9 cellular contexts compared by ENCODE assay signal in the genomic region with DNA sequence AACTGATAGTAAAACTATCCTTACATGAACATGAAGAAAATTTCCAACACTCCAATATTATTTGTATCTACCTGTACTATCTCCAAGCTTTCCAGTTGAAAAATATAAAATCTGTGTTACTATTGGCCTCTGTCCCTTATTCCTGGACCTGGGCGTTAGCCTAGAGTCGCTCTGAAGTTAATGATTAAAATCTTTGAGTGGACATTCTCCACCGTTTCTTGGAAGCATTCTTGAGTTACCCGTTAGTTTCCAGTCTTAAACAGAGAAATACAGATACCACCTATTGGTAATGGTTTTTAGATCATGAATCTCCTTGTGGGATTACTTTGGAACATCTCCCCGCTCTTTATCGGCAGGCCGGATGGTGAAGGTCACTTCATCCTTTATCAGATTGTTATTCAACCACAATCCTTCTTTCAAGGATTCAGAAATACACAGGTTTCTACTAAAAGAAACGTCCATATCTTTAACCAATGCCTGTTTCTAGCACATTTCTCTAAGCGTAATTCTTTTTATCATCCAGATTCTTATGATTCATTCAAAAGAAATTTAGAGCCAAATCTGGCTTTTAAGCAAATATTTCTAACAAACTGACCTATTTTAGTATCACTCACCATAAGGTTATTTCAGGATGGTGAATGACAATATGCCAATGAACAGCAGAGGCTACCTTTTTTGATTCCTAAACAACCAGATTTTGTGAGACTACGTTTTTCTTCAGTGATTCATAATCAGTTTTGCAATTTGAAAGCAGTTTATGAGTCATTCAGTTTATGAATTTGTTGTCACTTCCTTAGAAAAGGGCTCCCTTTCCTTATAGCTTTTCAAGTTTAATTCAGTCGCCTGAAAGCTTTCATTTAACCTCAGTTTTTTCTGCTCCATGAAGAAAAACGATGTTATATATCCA.
DNase-seq lines count a peak whose midpoint lies in the region; ATAC-seq and TF ChIP-seq lines count a peak whose summit lies in the region.
"Had no signal": no experiment of that assay in that cellular context is flagged by ENCODE, and none has a peak within 500 bp of the region (broad histone marks: within the 10 kb centered on the region; RNA-seq: fewer than 3 reads in every experiment).

No MANE protein-coding gene starts in this region.

- H4K20me1 ChIP-seq in SK-N-SH (ENCODE audit: insufficient read depth), result no peaks in the 10 kb centered on the region

- H3K4me1 ChIP-seq in SK-N-SH (ENCODE audit: control insufficient read depth in 1 of 2, insufficient read depth in 2 of 2, low read depth in 1 of 2, low read length in 1 of 2) (peaks cover 0 to 28% of the 10 kb centered on the region in 2 experiments; a peak in 2 of 4 replicates), foreskin keratinocyte (peaks cover 39% of the 10 kb centered on the region), spleen (peaks cover 0 to 29% (median 15%) of the 10 kb centered on the region in 6 donors)

- TF ChIP-seq CTCF in SK-N-SH (IDR thresholded peaks at IDR 0.05) (no peak), foreskin keratinocyte (conservative IDR thresholded peaks at IDR 0.05) (no peak), spleen (IDR thresholded peaks at IDR 0.05 in 8 of 11, conservative IDR thresholded peaks at IDR 0.05 in 3 of 11) (no peak)

- H3K36me3 ChIP-seq in SK-N-SH (replicated peaks in 1 of 2; ENCODE audit: control insufficient read depth in 1 of 2, insufficient read depth in 2 of 2, low read length in 1 of 2), result no peaks in the 10 kb centered on the region
- H3K36me3 ChIP-seq in spleen, result no peaks in the 10 kb centered on the region

- H3K4me2 ChIP-seq in SK-N-SH, result peak overlapping the region; percentile 46; the same call in 1 of the 2 replicates

- no peaks in the 10 kb centered on the region for H3K9me2 ChIP-seq in SK-N-SH

- no peaks in the 10 kb centered on the region for H3K27me3 ChIP-seq in SK-N-SH (ENCODE audit: insufficient read depth)
- H3K27me3 ChIP-seq in foreskin keratinocyte, result no peaks in the 10 kb centered on the region
- H3K27me3 ChIP-seq in spleen (replicated peaks in 1 of 7), result peaks cover 0 to 4% (median 0%) of the 10 kb centered on the region in 7 donors

- 21% methylated on average over 12 of the region's 12 CpGs for WGBS in SK-N-SH (ENCODE audit: low lambda C conversion rate)
- 67 to 80% (median 70%) methylated on average over 12 of the region's 12 CpGs for WGBS in spleen, 5 donors

- peaks cover 37% of the 10 kb centered on the region for H3F3A ChIP-seq in SK-N-SH (replicated peaks; ENCODE audit: insufficient read depth)

- H3K9ac ChIP-seq in SK-N-SH, result peak overlapping the region; percentile 43; the same call in 1 of the 2 replicates

- TF ChIP-seq RAD21 in SK-N-SH (IDR thresholded peaks at IDR 0.05; ENCODE audit: low read length), result no peak

- CTCF ChIA-PET in SK-N-SH (lab: Yijun Ruan, JAX), result no interaction called here

- DNase-seq in DMS 273 (lab: John Stamatoyannopoulos, UW; ENCODE audit: unreplicated experiment) (peak; percentile 5), DMS 273 treated with DMSO at 0.1 percent for 48 hours (lab: John Stamatoyannopoulos, UW) (no peak), SK-N-SH (no peak), foreskin keratinocyte (peak; percentile 94 to 97), spleen (no peak), NAMALWA (ENCODE audit: low spot score) (no peak)
- no peak for DNase-seq in activated CD4-positive, alpha-beta T cell treated with anti-CD3 and anti-CD28 coated beads for 4 hours
- DNase-seq: T-helper 9 cell had no signal

- TF ChIP-seq EP300 in SK-N-SH (IDR thresholded peaks at IDR 0.05; ENCODE audit: borderline replicate concordance in 1 of 2, low read depth in 1 of 2, low read length in 1 of 2), result peak in 1 of 2 experiments; percentile 56; a peak in 2 of 4 replicates

- peak; percentile 33 for ATAC-seq in foreskin keratinocyte
- no peak for ATAC-seq in HG02759 (IDR thresholded peaks at IDR 0.05; ENCODE audit: unreplicated experiment)

- no peak for TF ChIP-seq POLR2A in spleen (IDR thresholded peaks at IDR 0.05)

- H3K9me3 ChIP-seq in SK-N-SH (no peaks in the 10 kb centered on the region), spleen (no peaks in the 10 kb centered on the region)

- peak overlapping the region; percentile 2; the same call in 1 of the 2 replicates for H2AFZ ChIP-seq in SK-N-SH (ENCODE audit: low read depth)

- H3K27ac ChIP-seq in SK-N-SH (ENCODE audit: low read depth in 2 of 2, low read length in 1 of 2) (peak overlapping the region; percentile 79 to 94), foreskin keratinocyte (peak overlapping the region; percentile 67), spleen (peak overlapping the region in 6 of 8 donors; percentile 9 to 69 (median 53))

- no peaks in the 10 kb centered on the region for H3K79me2 ChIP-seq in SK-N-SH (ENCODE audit: insufficient read depth)

- H3K4me3 ChIP-seq in SK-N-SH (ENCODE audit: low read depth in 2 of 2, low read length in 1 of 2) (no peak overlapping the region), spleen (no peak overlapping the region)

- POLR2A ChIA-PET in SK-N-SH (lab: Yijun Ruan, JAX), result no interaction called here

- intact Hi-C loops in spleen (cut with DNase I; ENCODE audit: low total_unique reads), result no loop called here

TF ChIP-seq in SK-N-SH, 30 proteins besides CTCF, POLR2A, EP300 and RAD21 (continues in another document):
- TF ChIP-seq MXI1 (IDR thresholded peaks at IDR 0.05; ENCODE audit: low read depth, low read length) (no peak), RXRA (IDR thresholded peaks at IDR 0.05; ENCODE audit: borderline replicate concordance, low read depth) (peak; percentile 71), YY1 (IDR thresholded peaks at IDR 0.05; ENCODE audit: low read depth) (no peak), TAF1 (IDR thresholded peaks at IDR 0.05; ENCODE audit: borderline replicate concordance, low read depth, low read length) (no peak), FOXJ3 (CRISPR knock-in tag; IDR thresholded peaks at IDR 0.05) (no peak), RFX5 (IDR thresholded peaks at IDR 0.05; ENCODE audit: low read length) (no peak), GABPA (IDR thresholded peaks at IDR 0.05; ENCODE audit: low read depth) (no peak), JUND (IDR thresholded peaks at IDR 0.05) (peak; percentile 54), GATA2 (CRISPR knock-in tag; IDR thresholded peaks at IDR 0.05) (no peak), FOXM1 (IDR thresholded peaks at IDR 0.05; ENCODE audit: low read depth) (no peak), SMC3 (IDR thresholded peaks at IDR 0.05; ENCODE audit: low read depth, low read length) (no peak), MEF2A (IDR thresholded peaks at IDR 0.05; ENCODE audit: borderline replicate concordance, low read depth) (peak; percentile 85), ELF1 (IDR thresholded peaks at IDR 0.05) (no peak), SIN3A (IDR thresholded peaks at IDR 0.05; ENCODE audit: borderline replicate concordance, low read depth, low read length) (no peak), POLR2AphosphoS5 (IDR thresholded peaks at IDR 0.05; ENCODE audit: low read depth, low read length) (no peak; the same call in 1 of the 2 replicates), EZH2phosphoT487 (IDR thresholded peaks at IDR 0.05; ENCODE audit: borderline replicate concordance, low read depth) (no peak), RCOR1 (IDR thresholded peaks at IDR 0.05; ENCODE audit: low read length) (no peak), CHD2 (IDR thresholded peaks at IDR 0.05; ENCODE audit: low read length, partially characterized antibody) (no peak), FOSL2 (IDR thresholded peaks at IDR 0.05; ENCODE audit: borderline replicate concordance, low read depth) (peak; percentile 74; the same call in 1 of the 2 replicates), TCF12 (IDR thresholded peaks at IDR 0.05) (peak; percentile 65)
- TF ChIP-seq, protein P1, sequence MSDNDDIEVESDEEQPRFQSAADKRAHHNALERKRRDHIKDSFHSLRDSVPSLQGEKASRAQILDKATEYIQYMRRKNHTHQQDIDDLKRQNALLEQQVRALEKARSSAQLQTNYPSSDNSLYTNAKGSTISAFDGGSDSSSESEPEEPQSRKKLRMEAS (IDR thresholded peaks at IDR 0.05; ENCODE audit: low read depth), result no peak
- TF ChIP-seq, protein P2, sequence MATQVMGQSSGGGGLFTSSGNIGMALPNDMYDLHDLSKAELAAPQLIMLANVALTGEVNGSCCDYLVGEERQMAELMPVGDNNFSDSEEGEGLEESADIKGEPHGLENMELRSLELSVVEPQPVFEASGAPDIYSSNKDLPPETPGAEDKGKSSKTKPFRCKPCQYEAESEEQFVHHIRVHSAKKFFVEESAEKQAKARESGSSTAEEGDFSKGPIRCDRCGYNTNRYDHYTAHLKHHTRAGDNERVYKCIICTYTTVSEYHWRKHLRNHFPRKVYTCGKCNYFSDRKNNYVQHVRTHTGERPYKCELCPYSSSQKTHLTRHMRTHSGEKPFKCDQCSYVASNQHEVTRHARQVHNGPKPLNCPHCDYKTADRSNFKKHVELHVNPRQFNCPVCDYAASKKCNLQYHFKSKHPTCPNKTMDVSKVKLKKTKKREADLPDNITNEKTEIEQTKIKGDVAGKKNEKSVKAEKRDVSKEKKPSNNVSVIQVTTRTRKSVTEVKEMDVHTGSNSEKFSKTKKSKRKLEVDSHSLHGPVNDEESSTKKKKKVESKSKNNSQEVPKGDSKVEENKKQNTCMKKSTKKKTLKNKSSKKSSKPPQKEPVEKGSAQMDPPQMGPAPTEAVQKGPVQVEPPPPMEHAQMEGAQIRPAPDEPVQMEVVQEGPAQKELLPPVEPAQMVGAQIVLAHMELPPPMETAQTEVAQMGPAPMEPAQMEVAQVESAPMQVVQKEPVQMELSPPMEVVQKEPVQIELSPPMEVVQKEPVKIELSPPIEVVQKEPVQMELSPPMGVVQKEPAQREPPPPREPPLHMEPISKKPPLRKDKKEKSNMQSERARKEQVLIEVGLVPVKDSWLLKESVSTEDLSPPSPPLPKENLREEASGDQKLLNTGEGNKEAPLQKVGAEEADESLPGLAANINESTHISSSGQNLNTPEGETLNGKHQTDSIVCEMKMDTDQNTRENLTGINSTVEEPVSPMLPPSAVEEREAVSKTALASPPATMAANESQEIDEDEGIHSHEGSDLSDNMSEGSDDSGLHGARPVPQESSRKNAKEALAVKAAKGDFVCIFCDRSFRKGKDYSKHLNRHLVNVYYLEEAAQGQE (IDR thresholded peaks at IDR 0.05; ENCODE audit: low read depth, low read length), result no peak
- TF ChIP-seq, protein P3, sequence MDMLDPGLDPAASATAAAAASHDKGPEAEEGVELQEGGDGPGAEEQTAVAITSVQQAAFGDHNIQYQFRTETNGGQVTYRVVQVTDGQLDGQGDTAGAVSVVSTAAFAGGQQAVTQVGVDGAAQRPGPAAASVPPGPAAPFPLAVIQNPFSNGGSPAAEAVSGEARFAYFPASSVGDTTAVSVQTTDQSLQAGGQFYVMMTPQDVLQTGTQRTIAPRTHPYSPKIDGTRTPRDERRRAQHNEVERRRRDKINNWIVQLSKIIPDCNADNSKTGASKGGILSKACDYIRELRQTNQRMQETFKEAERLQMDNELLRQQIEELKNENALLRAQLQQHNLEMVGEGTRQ (IDR thresholded peaks at IDR 0.05; ENCODE audit: borderline replicate concordance, low read depth, low read length), result no peak

Comparison
In these comparisons a context has a peak if more than half of its experiments do, and no peak if none do; other contexts are left out.
1. DNase-seq: peak in DMS 273 (single experiment) and foreskin keratinocyte (2 of 2); none in DMS 273 treated with DMSO at 0.1 percent for 48 hours (single experiment), SK-N-SH (single experiment), spleen (single experiment), NAMALWA (single experiment) and activated CD4-positive, alpha-beta T cell treated with anti-CD3 and anti-CD28 coated beads for 4 hours (0 of 2).
2. Peak in every context shown above with its lines, with median percentiles within 50 percentile points of each other: H3K27ac ChIP-seq.